In genomic region chr6:159729598-159729997, GRCh38 we compare ENCODE assay signal across 1 cellular context.
A peak's percentile ranks its signal among the peaks of the same experiment; 100 is the strongest.
TF ChIP-seq lines count a peak whose summit lies in the region.

No MANE protein-coding gene starts in this region.

TF ChIP-seq in GM12878, 131 proteins besides CTCF, POLR2A, EP300 and RAD21:
- TF ChIP-seq TAF1 (IDR thresholded peaks at IDR 0.05; ENCODE audit: borderline replicate concordance, low read depth, low read length) (0 out of 2 replicates have a peak, but pooled peaks have one; percentile 26), SIN3A (IDR thresholded peaks at IDR 0.05; ENCODE audit: low read depth, low read length) (no peak), POLR2AphosphoS5 (IDR thresholded peaks at IDR 0.05; ENCODE audit: low read length) (0 out of 2 replicates have a peak, but pooled peaks have one; percentile 29), CEBPZ (IDR thresholded peaks at IDR 0.05; ENCODE audit: low read depth, low read length) (no peak), TCF7 (IDR thresholded peaks at IDR 0.05; ENCODE audit: borderline replicate concordance) (no peak), ZNF274 (IDR thresholded peaks at IDR 0.05; ENCODE audit: insufficient read depth, insufficient read length) (no peak), BCLAF1 (IDR thresholded peaks at IDR 0.05) (no peak), ZNF384 (IDR thresholded peaks at IDR 0.05; ENCODE audit: borderline replicate concordance, low read depth, low read length) (no peak), TBL1XR1 (IDR thresholded peaks at IDR 0.05; ENCODE audit: low read depth, low read length) (no peak), IRF4 (IDR thresholded peaks at IDR 0.05; ENCODE audit: low read depth, low read length) (peak; percentile 42; the same call in 1 of the 2 replicates), SPI1 (IDR thresholded peaks at IDR 0.05; ENCODE audit: borderline replicate concordance, insufficient read depth, low read depth, low read length) (peak; percentile 83), SKIL (IDR thresholded peaks at IDR 0.05; ENCODE audit: low read depth, poor library complexity, severe bottlenecking) (no peak), MTA2 (IDR thresholded peaks at IDR 0.05; ENCODE audit: low read depth) (no peak), MEF2B (IDR thresholded peaks at IDR 0.05; ENCODE audit: partially characterized antibody, poor library complexity, severe bottlenecking) (no peak), PAX8 (IDR thresholded peaks at IDR 0.05) (no peak), CHD1 (IDR thresholded peaks at IDR 0.05; ENCODE audit: low read depth, low read length) (no peak), YY1 (IDR thresholded peaks at IDR 0.05; ENCODE audit: low read depth, low read length) (0 out of 2 replicates have a peak, but pooled peaks have one; percentile 13), ZNF24 (IDR thresholded peaks at IDR 0.05) (no peak), IKZF1 (conservative IDR thresholded peaks at IDR 0.05) (peak; percentile 42; the same call in 1 of the 2 replicates), BHLHE40 (IDR thresholded peaks at IDR 0.05; ENCODE audit: borderline replicate concordance in 1 of 2, low read depth in 2 of 2, low read length in 1 of 2) (no peak), PAX5 (IDR thresholded peaks at IDR 0.05; ENCODE audit: borderline replicate concordance, low read depth, low read length) (no peak)
